ENCODE assay signal across 16 cellular contexts in the genomic region with DNA sequence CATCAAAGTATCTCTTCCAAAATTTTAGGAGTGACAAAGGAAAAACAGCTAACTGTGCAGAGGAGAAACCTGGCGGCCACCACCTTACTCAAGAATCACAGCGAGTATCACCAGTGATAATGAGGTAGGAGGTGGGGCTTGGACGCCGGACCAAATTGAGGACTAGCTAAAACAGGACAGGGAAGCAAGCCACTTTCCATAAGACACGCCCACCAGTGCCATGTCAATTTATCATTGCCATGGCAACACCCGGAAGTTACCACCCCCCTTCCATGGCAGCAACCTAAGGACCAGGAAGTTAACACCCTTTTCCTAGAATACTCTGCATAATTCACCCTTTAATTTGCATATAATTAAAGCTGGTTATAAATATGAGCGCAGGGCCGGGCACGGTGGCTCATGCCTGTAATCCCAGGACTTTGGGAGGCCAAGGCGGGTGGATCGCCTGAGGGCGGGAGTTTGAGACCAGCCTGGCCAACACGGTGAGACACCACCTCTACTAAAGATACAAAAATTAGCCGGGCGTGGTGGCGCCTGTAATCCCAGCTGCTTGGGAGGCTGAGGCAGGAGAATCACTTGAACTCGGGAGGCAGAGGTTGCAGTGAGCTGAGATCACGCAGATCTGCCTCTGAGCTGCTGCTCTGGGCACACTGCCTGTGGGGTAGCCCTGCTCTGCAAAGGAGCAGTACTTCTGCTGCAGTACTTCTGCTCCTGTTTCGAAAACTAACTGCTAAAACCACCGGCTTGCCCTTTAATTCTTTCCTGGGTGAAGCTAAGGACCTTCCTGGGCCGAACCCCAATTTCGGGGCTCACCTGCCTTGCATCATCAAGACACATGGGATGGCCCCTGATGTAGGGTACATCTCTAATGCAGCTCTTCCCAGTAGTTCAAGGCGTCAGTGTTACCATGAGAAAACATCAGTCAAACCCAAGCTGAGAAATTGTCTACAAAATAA.
"Had no signal": no experiment of that assay in that cellular context is flagged by ENCODE, and none has a peak within 500 bp of the region (broad histone marks: within the 10 kb centered on the region; RNA-seq: fewer than 3 reads in every experiment).

No MANE protein-coding gene starts in this region.

- H3K9me3 Mint-ChIP-seq: activated CD4-positive, alpha-beta T cell treated with anti-CD3 and anti-CD28 coated beads, Interleukin-2, amount 10 ng/mL, durations not matched to agents 7 days and 5 days; activated naive CD8-positive, alpha-beta T cell treated with anti-CD3 and anti-CD28 coated beads, Interleukin-2, amount 10 ng/mL, durations not matched to agents 7 days and 5 days had no signal

- H3K27ac ChIP-seq: breast epithelium, heart left ventricle, neutrophil, right atrium auricular region had no signal

- H3K4me2 ChIP-seq: SK-N-SH had no signal

- H3K27me3 ChIP-seq: breast epithelium, right atrium auricular region had no signal

- FAIRE-seq: frontal cortex, keratinocyte had no signal

- ATAC-seq: heart left ventricle had no signal

- H3K4me3 Mint-ChIP-seq: activated CD4-positive, alpha-beta T cell treated with anti-CD3 and anti-CD28 coated beads, Interleukin-2, amount 10 ng/mL, durations not matched to agents 7 days and 5 days; activated naive CD8-positive, alpha-beta T cell treated with anti-CD3 and anti-CD28 coated beads, Interleukin-2, amount 10 ng/mL, durations not matched to agents 7 days and 5 days; naive B cell had no signal

- H3K36me3 Mint-ChIP-seq: activated naive CD8-positive, alpha-beta T cell treated with anti-CD3 and anti-CD28 coated beads, Interleukin-2, amount 10 ng/mL, durations not matched to agents 7 days and 5 days; naive B cell had no signal

- H3K4me1 ChIP-seq: breast epithelium, heart left ventricle, right atrium auricular region had no signal

- H3K9me3 ChIP-seq: neutrophil, right atrium auricular region, SK-N-SH had no signal

- H3K9me2 ChIP-seq: SK-N-SH had no signal

- DNase-seq: activated CD4-positive, alpha-beta T cell treated with anti-CD3 and anti-CD28 coated beads, Interleukin-2, amount 10 ng/mL, durations not matched to agents 7 days and 5 days; activated CD8-positive, alpha-beta memory T cell treated with anti-CD3 and anti-CD28 coated beads for 24 hours; activated naive CD8-positive, alpha-beta T cell treated with anti-CD3 and anti-CD28 coated beads, Interleukin-2, amount 10 ng/mL, durations not matched to agents 7 days and 5 days; anterior cingulate cortex; midbrain; naive B cell; SK-N-SH; stimulated activated CD4-positive, alpha-beta T cell treated with anti-CD3 and anti-CD28 coated beads, Interleukin-1b, Interleukin-23, amount 100 ng/mL, for 48 hours; stimulated activated naive CD4-positive, alpha-beta T cell; T-helper 1 cell had no signal

- H3K4me1 Mint-ChIP-seq: activated CD4-positive, alpha-beta T cell treated with anti-CD3 and anti-CD28 coated beads, Interleukin-2, amount 10 ng/mL, durations not matched to agents 7 days and 5 days; activated naive CD8-positive, alpha-beta T cell treated with anti-CD3 and anti-CD28 coated beads, Interleukin-2, amount 10 ng/mL, durations not matched to agents 7 days and 5 days; naive B cell had no signal

- H3K4me3 ChIP-seq: breast epithelium, heart left ventricle, right atrium auricular region had no signal

- H3K36me3 ChIP-seq: breast epithelium, heart left ventricle, neutrophil, right atrium auricular region had no signal

- H3K27ac Mint-ChIP-seq: activated CD4-positive, alpha-beta T cell treated with anti-CD3 and anti-CD28 coated beads, Interleukin-2, amount 10 ng/mL, durations not matched to agents 7 days and 5 days; activated naive CD8-positive, alpha-beta T cell treated with anti-CD3 and anti-CD28 coated beads, Interleukin-2, amount 10 ng/mL, durations not matched to agents 7 days and 5 days; naive B cell had no signal

- H3K9ac ChIP-seq: SK-N-SH had no signal

- H3K27me3 Mint-ChIP-seq: activated CD4-positive, alpha-beta T cell treated with anti-CD3 and anti-CD28 coated beads, Interleukin-2, amount 10 ng/mL, durations not matched to agents 7 days and 5 days; activated naive CD8-positive, alpha-beta T cell treated with anti-CD3 and anti-CD28 coated beads, Interleukin-2, amount 10 ng/mL, durations not matched to agents 7 days and 5 days had no signal
